1 cellular context compared by ENCODE assay signal in genomic region chr16:82169861-82170845, GRCh38.
TF ChIP-seq lines count a peak whose summit lies in the region.

TSS of gene MPHOSPH6 (minus strand) at chr16:82170224. CDS start at chr16:82170175, 49 bp downstream.

TF ChIP-seq in HepG2, 621 proteins besides CTCF, POLR2A, EP300 and RAD21 (continued from another document and continues in another):
- TF ChIP-seq SNAPC2 (CRISPR knock-in tag; IDR thresholded peaks at IDR 0.05) (peak; percentile 93; the same call in 1 of the 2 replicates), SMAD3 (CRISPR knock-in tag; IDR thresholded peaks at IDR 0.05) (no peak), BRF2 (CRISPR knock-in tag; IDR thresholded peaks at IDR 0.05) (peak; percentile 93), CCDC6 (CRISPR knock-in tag; IDR thresholded peaks at IDR 0.05) (no peak), ZNF224 (CRISPR knock-in tag; IDR thresholded peaks at IDR 0.05) (0 out of 2 replicates have a peak, but pooled peaks have one; percentile 33), HNRNPUL1 (IDR thresholded peaks at IDR 0.05; ENCODE audit: low read depth, low read length) (no peak), MLX (CRISPR knock-in tag; IDR thresholded peaks at IDR 0.05) (no peak), ZNF234 (CRISPR knock-in tag; conservative IDR thresholded peaks at IDR 0.05) (peak; percentile 94; the same call in 1 of the 2 replicates), ZNF710 (CRISPR knock-in tag; IDR thresholded peaks at IDR 0.05; ENCODE audit: borderline replicate concordance) (peak; percentile 87; the same call in 1 of the 2 replicates), XRCC5 (optimal IDR thresholded peaks at IDR 0.05; ENCODE audit: low read length) (peak; percentile 13), TARDBP (CRISPR knock-in tag; IDR thresholded peaks at IDR 0.05) (peak; percentile 92), ZNF317 (CRISPR knock-in tag; IDR thresholded peaks at IDR 0.05) (peak; percentile 94), DNMT1 (CRISPR knock-in tag; IDR thresholded peaks at IDR 0.05) (peak; percentile 87; the same call in 1 of the 2 replicates), ZMYM3 (CRISPR knock-in tag; IDR thresholded peaks at IDR 0.05) (peak; percentile 54), ZNF598 (CRISPR knock-in tag; IDR thresholded peaks at IDR 0.05; ENCODE audit: borderline replicate concordance) (peak; percentile 69; the same call in 1 of the 2 replicates), ZNF343 (CRISPR knock-in tag; IDR thresholded peaks at IDR 0.05) (peak; percentile 87), HOMEZ (CRISPR knock-in tag; IDR thresholded peaks at IDR 0.05; ENCODE audit: low read depth) (0 out of 2 replicates have a peak, but pooled peaks have one; percentile 15), STAG1 (CRISPR knock-in tag; IDR thresholded peaks at IDR 0.05) (peak; percentile 4; the same call in 1 of the 2 replicates), ZBED4 (CRISPR knock-in tag; IDR thresholded peaks at IDR 0.05; ENCODE audit: borderline replicate concordance) (peak; percentile 64; the same call in 1 of the 2 replicates), HMGA1 (CRISPR knock-in tag; conservative IDR thresholded peaks at IDR 0.05) (no peak), CSRNP1 (CRISPR knock-in tag; IDR thresholded peaks at IDR 0.05) (peak; percentile 88; the same call in 1 of the 2 replicates), ZFP41 (CRISPR knock-in tag; IDR thresholded peaks at IDR 0.05; ENCODE audit: borderline replicate concordance) (peak; percentile 42; the same call in 1 of the 2 replicates), EED (CRISPR knock-in tag; IDR thresholded peaks at IDR 0.05) (peak; percentile 94), ZMAT3 (CRISPR knock-in tag; conservative IDR thresholded peaks at IDR 0.05) (peak; percentile 81), SNAI1 (CRISPR knock-in tag; IDR thresholded peaks at IDR 0.05; ENCODE audit: borderline replicate concordance) (peak; percentile 88; the same call in 1 of the 2 replicates), CAMTA2 (CRISPR knock-in tag; IDR thresholded peaks at IDR 0.05; ENCODE audit: borderline replicate concordance) (0 out of 2 replicates have a peak, but pooled peaks have one; percentile 90), SRY (CRISPR knock-in tag; IDR thresholded peaks at IDR 0.05) (peak; percentile 79), ZNF546 (CRISPR knock-in tag; conservative IDR thresholded peaks at IDR 0.05) (peak; percentile 94; the same call in 1 of the 2 replicates), ZNF556 (CRISPR knock-in tag; IDR thresholded peaks at IDR 0.05; ENCODE audit: borderline replicate concordance) (peak; percentile 97), ARNT2 (CRISPR knock-in tag; IDR thresholded peaks at IDR 0.05; ENCODE audit: low read depth) (peak; percentile 90), SYNCRIP (IDR thresholded peaks at IDR 0.05; ENCODE audit: insufficient read depth, low read depth, low read length) (no peak), ZFYVE20 (CRISPR knock-in tag; IDR thresholded peaks at IDR 0.05; ENCODE audit: borderline replicate concordance, low read depth) (no peak), CREM (IDR thresholded peaks at IDR 0.05) (no peak), CREM (CRISPR knock-in tag; IDR thresholded peaks at IDR 0.05) (no peak), ZNF496 (CRISPR knock-in tag; IDR thresholded peaks at IDR 0.05; ENCODE audit: insufficient replicate concordance) (no peak)
- TF ChIP-seq, protein P1, sequence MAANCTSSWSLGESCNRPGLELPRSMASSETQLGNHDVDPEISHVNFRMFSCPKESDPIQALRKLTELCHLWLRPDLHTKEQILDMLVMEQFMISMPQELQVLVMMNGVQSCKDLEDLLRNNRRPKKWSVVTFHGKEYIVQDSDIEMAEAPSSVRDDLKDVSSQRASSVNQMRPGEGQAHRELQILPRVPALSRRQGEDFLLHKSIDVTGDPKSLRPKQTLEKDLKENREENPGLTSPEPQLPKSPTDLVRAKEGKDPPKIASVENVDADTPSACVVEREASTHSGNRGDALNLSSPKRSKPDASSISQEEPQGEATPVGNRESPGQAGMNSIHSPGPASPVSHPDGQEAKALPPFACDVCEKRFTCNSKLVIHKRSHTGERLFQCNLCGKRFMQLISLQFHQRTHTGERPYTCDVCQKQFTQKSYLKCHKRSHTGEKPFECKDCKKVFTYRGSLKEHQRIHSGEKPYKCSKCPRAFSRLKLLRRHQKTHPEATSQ (CRISPR knock-in tag; IDR thresholded peaks at IDR 0.05; ENCODE audit: borderline replicate concordance), result peak; percentile 97
- TF ChIP-seq, protein P2, sequence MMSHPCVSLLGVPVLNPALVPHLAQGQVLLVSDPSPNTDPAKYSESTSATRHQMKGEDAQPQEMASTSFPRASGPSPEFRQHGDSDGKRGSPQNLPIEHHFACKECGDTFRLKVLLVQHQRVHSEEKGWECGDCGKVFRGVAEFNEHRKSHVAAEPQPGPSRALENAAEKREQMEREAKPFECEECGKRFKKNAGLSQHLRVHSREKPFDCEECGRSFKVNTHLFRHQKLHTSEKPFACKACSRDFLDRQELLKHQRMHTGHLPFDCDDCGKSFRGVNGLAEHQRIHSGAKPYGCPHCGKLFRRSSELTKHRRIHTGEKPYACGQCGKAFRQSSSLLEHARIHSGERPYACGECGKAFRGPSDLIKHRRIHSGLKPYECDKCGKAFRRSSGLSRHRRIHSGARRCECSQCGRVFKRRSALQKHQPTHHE (CRISPR knock-in tag; IDR thresholded peaks at IDR 0.05; ENCODE audit: borderline replicate concordance), result peak; percentile 89; the same call in 1 of the 2 replicates
- TF ChIP-seq, protein P3, sequence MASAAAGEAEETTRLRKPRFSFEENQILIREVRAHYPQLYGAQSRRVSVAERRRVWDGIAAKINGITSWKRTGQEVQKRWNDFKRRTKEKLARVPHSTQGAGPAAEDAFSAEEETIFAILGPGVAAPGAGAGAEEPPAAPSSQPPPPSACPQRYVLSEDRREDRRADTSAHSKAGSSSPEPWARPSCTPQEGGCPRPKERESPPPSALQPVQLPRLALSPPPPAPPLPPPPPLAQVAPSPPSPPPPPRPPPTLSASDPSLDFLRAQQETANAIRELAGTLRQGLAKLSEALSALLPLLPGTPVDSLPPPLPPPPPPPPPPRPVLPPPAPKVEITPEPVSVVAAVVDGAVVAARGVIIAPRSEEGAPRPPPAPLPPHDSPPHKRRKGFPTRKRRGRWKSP (CRISPR knock-in tag; IDR thresholded peaks at IDR 0.05), result peak; percentile 99
- TF ChIP-seq, protein P4, sequence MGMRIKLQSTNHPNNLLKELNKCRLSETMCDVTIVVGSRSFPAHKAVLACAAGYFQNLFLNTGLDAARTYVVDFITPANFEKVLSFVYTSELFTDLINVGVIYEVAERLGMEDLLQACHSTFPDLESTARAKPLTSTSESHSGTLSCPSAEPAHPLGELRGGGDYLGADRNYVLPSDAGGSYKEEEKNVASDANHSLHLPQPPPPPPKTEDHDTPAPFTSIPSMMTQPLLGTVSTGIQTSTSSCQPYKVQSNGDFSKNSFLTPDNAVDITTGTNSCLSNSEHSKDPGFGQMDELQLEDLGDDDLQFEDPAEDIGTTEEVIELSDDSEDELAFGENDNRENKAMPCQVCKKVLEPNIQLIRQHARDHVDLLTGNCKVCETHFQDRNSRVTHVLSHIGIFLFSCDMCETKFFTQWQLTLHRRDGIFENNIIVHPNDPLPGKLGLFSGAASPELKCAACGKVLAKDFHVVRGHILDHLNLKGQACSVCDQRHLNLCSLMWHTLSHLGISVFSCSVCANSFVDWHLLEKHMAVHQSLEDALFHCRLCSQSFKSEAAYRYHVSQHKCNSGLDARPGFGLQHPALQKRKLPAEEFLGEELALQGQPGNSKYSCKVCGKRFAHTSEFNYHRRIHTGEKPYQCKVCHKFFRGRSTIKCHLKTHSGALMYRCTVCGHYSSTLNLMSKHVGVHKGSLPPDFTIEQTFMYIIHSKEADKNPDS (CRISPR knock-in tag; IDR thresholded peaks at IDR 0.05), result peak; percentile 86
- TF ChIP-seq, protein P5, sequence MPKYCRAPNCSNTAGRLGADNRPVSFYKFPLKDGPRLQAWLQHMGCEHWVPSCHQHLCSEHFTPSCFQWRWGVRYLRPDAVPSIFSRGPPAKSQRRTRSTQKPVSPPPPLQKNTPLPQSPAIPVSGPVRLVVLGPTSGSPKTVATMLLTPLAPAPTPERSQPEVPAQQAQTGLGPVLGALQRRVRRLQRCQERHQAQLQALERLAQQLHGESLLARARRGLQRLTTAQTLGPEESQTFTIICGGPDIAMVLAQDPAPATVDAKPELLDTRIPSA (CRISPR knock-in tag; IDR thresholded peaks at IDR 0.05; ENCODE audit: borderline replicate concordance), result peak; percentile 71; the same call in 1 of the 2 replicates
